ENCODE assay signal across 19 cellular contexts in genomic region chr5:34863947-34864346, GRCh38. TPM values are rescaled to one million over a fixed set of nuclear protein-coding genes. Genes with fewer than 3 reads are reported as not detected.
"Had no signal": no experiment of that assay in that cellular context is flagged by ENCODE, and none has a peak within 500 bp of the region (broad histone marks: within the 10 kb centered on the region; RNA-seq: fewer than 3 reads in every experiment).

No MANE protein-coding gene starts in this region.

- H3K36me3 Mint-ChIP-seq: activated naive CD8-positive, alpha-beta T cell treated with anti-CD3 and anti-CD28 coated beads, Interleukin-2, amount 10 ng/mL, durations not matched to agents 7 days and 5 days; type B pancreatic cell had no signal

- H3K4me1 ChIP-seq: breast epithelium, sigmoid colon had no signal

- H3K27ac Mint-ChIP-seq: activated CD8-positive, alpha-beta T cell treated with anti-CD3 and anti-CD28 coated beads for 36 hours; activated naive CD8-positive, alpha-beta T cell treated with anti-CD3 and anti-CD28 coated beads, Interleukin-2, amount 10 ng/mL, durations not matched to agents 7 days and 5 days; activated T-cell treated with anti-CD3 and anti-CD28 coated beads, Interleukin-2, amount 50 U/mL, for 72 hours; naive thymus-derived CD8-positive, alpha-beta T cell; type B pancreatic cell had no signal

- H3K9me3 Mint-ChIP-seq: activated CD8-positive, alpha-beta T cell treated with anti-CD3 and anti-CD28 coated beads for 36 hours; activated naive CD8-positive, alpha-beta T cell treated with anti-CD3 and anti-CD28 coated beads, Interleukin-2, amount 10 ng/mL, durations not matched to agents 7 days and 5 days; activated T-cell treated with anti-CD3 and anti-CD28 coated beads, Interleukin-2, amount 50 U/mL, for 72 hours; naive thymus-derived CD8-positive, alpha-beta T cell; type B pancreatic cell had no signal

- H3K4me1 Mint-ChIP-seq: activated naive CD8-positive, alpha-beta T cell treated with anti-CD3 and anti-CD28 coated beads, Interleukin-2, amount 10 ng/mL, durations not matched to agents 7 days and 5 days; naive thymus-derived CD8-positive, alpha-beta T cell had no signal

- H3K4me3 Mint-ChIP-seq: activated CD8-positive, alpha-beta T cell treated with anti-CD3 and anti-CD28 coated beads for 36 hours; activated naive CD8-positive, alpha-beta T cell treated with anti-CD3 and anti-CD28 coated beads, Interleukin-2, amount 10 ng/mL, durations not matched to agents 7 days and 5 days; activated T-cell treated with anti-CD3 and anti-CD28 coated beads, Interleukin-2, amount 50 U/mL, for 72 hours; naive thymus-derived CD8-positive, alpha-beta T cell; type B pancreatic cell had no signal

- H3K36me3 ChIP-seq: breast epithelium, sigmoid colon, WERI-Rb-1 had no signal

- H3K27ac ChIP-seq: breast epithelium, sigmoid colon, WERI-Rb-1 had no signal

- ATAC-seq: activated CD8-positive, alpha-beta T cell treated with anti-CD3 and anti-CD28 coated beads for 36 hours; activated T-cell treated with anti-CD3 and anti-CD28 coated beads, Interleukin-2, amount 50 U/mL, for 72 hours; left colon; mucosa of descending colon; naive thymus-derived CD8-positive, alpha-beta T cell had no signal

- H3K27me3 ChIP-seq: breast epithelium, sigmoid colon had no signal

- H3K9me3 ChIP-seq: breast epithelium, mucosa of descending colon, sigmoid colon had no signal

- H3K4me3 ChIP-seq: breast epithelium, lung, mucosa of descending colon, sigmoid colon had no signal

- FAIRE-seq: frontal cortex had no signal

- H3K27me3 Mint-ChIP-seq: activated CD8-positive, alpha-beta T cell treated with anti-CD3 and anti-CD28 coated beads for 36 hours; activated naive CD8-positive, alpha-beta T cell treated with anti-CD3 and anti-CD28 coated beads, Interleukin-2, amount 10 ng/mL, durations not matched to agents 7 days and 5 days; naive thymus-derived CD8-positive, alpha-beta T cell; type B pancreatic cell had no signal

- DNase-seq: activated CD4-positive, alpha-beta T cell treated with anti-CD3 and anti-CD28 coated beads for 4 hours; activated CD8-positive, alpha-beta memory T cell treated with anti-CD3 and anti-CD28 coated beads, Interleukin-2, amount 50 U/mL, for 4 hours; activated CD8-positive, alpha-beta T cell treated with anti-CD3 and anti-CD28 coated beads for 36 hours; activated naive CD8-positive, alpha-beta T cell treated with anti-CD3 and anti-CD28 coated beads, Interleukin-2, amount 10 ng/mL, durations not matched to agents 7 days and 5 days; activated T-cell treated with anti-CD3 and anti-CD28 coated beads, Interleukin-2, amount 50 U/mL, for 72 hours; aorta; left colon; mucosa of descending colon; naive thymus-derived CD8-positive, alpha-beta T cell; nucleus accumbens; sigmoid colon; stimulated activated CD4-positive, alpha-beta T cell treated with anti-CD3 and anti-CD28 coated beads, Interleukin-12 subunit alpha, Interleukin-12 subunit beta, amount 100 ng/mL, for 4 hours; stimulated activated naive CD4-positive, alpha-beta T cell; substantia nigra; WERI-Rb-1 had no signal

RNA-seq across cellular contexts. Expression of gene TTC23L, which starts 25.0 kb away (rescaled TPM):
- total RNA-seq: activated naive CD8-positive, alpha-beta T cell treated with anti-CD3 and anti-CD28 coated beads, Interleukin-2, amount 10 ng/mL, durations not matched to agents 7 days and 5 days had no signal
- polyA plus RNA-seq: naive thymus-derived CD8-positive, alpha-beta T cell had no signal
